18 cellular contexts compared by ENCODE assay signal in genomic region chr5:132662004-132662401, GRCh38. TPM values are rescaled to one million over a fixed set of nuclear protein-coding genes. Genes with fewer than 3 reads are reported as not detected.
DNase-seq lines count a peak whose midpoint lies in the region; ATAC-seq, FAIRE-seq and TF ChIP-seq lines count a peak whose summit lies in the region.
"Had no signal": no experiment of that assay in that cellular context is flagged by ENCODE, and none has a peak within 500 bp of the region (broad histone marks: within the 10 kb centered on the region; RNA-seq: fewer than 3 reads in every experiment).

No MANE protein-coding gene starts in this region.

- DNase-seq in activated CD8-positive, alpha-beta memory T cell treated with anti-CD3 and anti-CD28 coated beads, Interleukin-2, amount 10 ng/mL, durations not matched to agents 7 days and 5 days = no peak
- no peak for DNase-seq in activated CD8-positive, alpha-beta memory T cell treated with anti-CD3 and anti-CD28 coated beads, Interleukin-2, amount 50 U/mL, for 4 hours
- no peak for DNase-seq in GM12891 (ENCODE audit: insufficient read length, low spot score)
- DNase-seq in activated T-helper 1 cell treated with anti-CD3 and anti-CD28 coated beads, Interleukin-12 subunit alpha, Interleukin-12 subunit beta, Interleukin-2, Interleukin-4 antibody, amounts not matched to agents 30 ng/mL and 10 ng/mL and 1 ng/mL, durations not matched to agents 14 hours and 24 hours and 36 hours (ENCODE audit: low spot score) = no peak
- no peak for DNase-seq in stimulated activated effector memory CD8-positive, alpha-beta T cell treated with anti-CD3 and anti-CD28 coated beads, Interleukin-12 subunit alpha, Interleukin-12 subunit beta, amount 100 ng/mL, for 72 hours (ENCODE audit: low spot score in 2 of 2)
- no peak for DNase-seq in HCEC 1CT
- DNase-seq in NCI-H1417 (lab: John Stamatoyannopoulos, UW) = no peak
- DNase-seq: CD4-positive, alpha-beta T cell; DMS79 treated with DMSO at 0.1 percent for 48 hours; H7; NCI-H1092; NCI-H1694; NCI-H446 treated with DMSO at 0.1 percent for 48 hours; NCI-H82 had no signal

- no peaks in the 10 kb centered on the region for H3K9me3 Mint-ChIP-seq in activated CD8-positive, alpha-beta memory T cell treated with anti-CD3 and anti-CD28 coated beads, Interleukin-2, amount 10 ng/mL, durations not matched to agents 7 days and 5 days (ENCODE audit: low read depth)
- no peaks in the 10 kb centered on the region for H3K9me3 Mint-ChIP-seq in activated T-helper 1 cell treated with anti-CD3 and anti-CD28 coated beads, Interleukin-12 subunit alpha, Interleukin-12 subunit beta, Interleukin-2, Interleukin-4 antibody, amounts not matched to agents 30 ng/mL and 10 ng/mL and 1 ng/mL, durations not matched to agents 14 hours and 24 hours and 36 hours
- H3K9me3 Mint-ChIP-seq in stimulated activated effector memory CD8-positive, alpha-beta T cell treated with anti-CD3 and anti-CD28 coated beads, Interleukin-12 subunit alpha, Interleukin-12 subunit beta, amount 100 ng/mL, for 72 hours = no peaks in the 10 kb centered on the region
- H3K9me3 Mint-ChIP-seq: CD4-positive, alpha-beta T cell had no signal

- H3K27ac Mint-ChIP-seq in activated CD8-positive, alpha-beta memory T cell treated with anti-CD3 and anti-CD28 coated beads, Interleukin-2, amount 10 ng/mL, durations not matched to agents 7 days and 5 days = peak overlapping the region; percentile 60
- H3K27ac Mint-ChIP-seq in activated T-helper 1 cell treated with anti-CD3 and anti-CD28 coated beads, Interleukin-12 subunit alpha, Interleukin-12 subunit beta, Interleukin-2, Interleukin-4 antibody, amounts not matched to agents 30 ng/mL and 10 ng/mL and 1 ng/mL, durations not matched to agents 14 hours and 24 hours and 36 hours = peak overlapping the region; percentile 80
- peak overlapping the region; percentile 92 for H3K27ac Mint-ChIP-seq in stimulated activated effector memory CD8-positive, alpha-beta T cell treated with anti-CD3 and anti-CD28 coated beads, Interleukin-12 subunit alpha, Interleukin-12 subunit beta, amount 100 ng/mL, for 72 hours
- H3K27ac Mint-ChIP-seq: CD4-positive, alpha-beta T cell had no signal

- ATAC-seq in activated CD8-positive, alpha-beta memory T cell treated with anti-CD3 and anti-CD28 coated beads, Interleukin-2, amount 10 ng/mL, durations not matched to agents 7 days and 5 days = no peak
- ATAC-seq in stimulated activated effector memory CD8-positive, alpha-beta T cell treated with anti-CD3 and anti-CD28 coated beads, Interleukin-12 subunit alpha, Interleukin-12 subunit beta, amount 100 ng/mL, for 72 hours = no peak
- no peak for ATAC-seq in GM19324 (IDR thresholded peaks at IDR 0.05; ENCODE audit: low FRiP score, unreplicated experiment)
- ATAC-seq: Right ventricle myocardium inferior had no signal

- no peaks in the 10 kb centered on the region for H3K27me3 Mint-ChIP-seq in activated CD8-positive, alpha-beta memory T cell treated with anti-CD3 and anti-CD28 coated beads, Interleukin-2, amount 10 ng/mL, durations not matched to agents 7 days and 5 days
- H3K27me3 Mint-ChIP-seq in activated T-helper 1 cell treated with anti-CD3 and anti-CD28 coated beads, Interleukin-12 subunit alpha, Interleukin-12 subunit beta, Interleukin-2, Interleukin-4 antibody, amounts not matched to agents 30 ng/mL and 10 ng/mL and 1 ng/mL, durations not matched to agents 14 hours and 24 hours and 36 hours (ENCODE audit: insufficient read depth) = peaks cover 2% of the 10 kb centered on the region

- peaks cover 66% of the 10 kb centered on the region for H3K4me1 Mint-ChIP-seq in activated CD8-positive, alpha-beta memory T cell treated with anti-CD3 and anti-CD28 coated beads, Interleukin-2, amount 10 ng/mL, durations not matched to agents 7 days and 5 days
- H3K4me1 Mint-ChIP-seq in activated T-helper 1 cell treated with anti-CD3 and anti-CD28 coated beads, Interleukin-12 subunit alpha, Interleukin-12 subunit beta, Interleukin-2, Interleukin-4 antibody, amounts not matched to agents 30 ng/mL and 10 ng/mL and 1 ng/mL, durations not matched to agents 14 hours and 24 hours and 36 hours (ENCODE audit: low read depth) = peaks cover 89% of the 10 kb centered on the region
- peaks cover 86% of the 10 kb centered on the region for H3K4me1 Mint-ChIP-seq in stimulated activated effector memory CD8-positive, alpha-beta T cell treated with anti-CD3 and anti-CD28 coated beads, Interleukin-12 subunit alpha, Interleukin-12 subunit beta, amount 100 ng/mL, for 72 hours

- no peak overlapping the region for H3K4me3 Mint-ChIP-seq in activated CD8-positive, alpha-beta memory T cell treated with anti-CD3 and anti-CD28 coated beads, Interleukin-2, amount 10 ng/mL, durations not matched to agents 7 days and 5 days
- H3K4me3 Mint-ChIP-seq in activated T-helper 1 cell treated with anti-CD3 and anti-CD28 coated beads, Interleukin-12 subunit alpha, Interleukin-12 subunit beta, Interleukin-2, Interleukin-4 antibody, amounts not matched to agents 30 ng/mL and 10 ng/mL and 1 ng/mL, durations not matched to agents 14 hours and 24 hours and 36 hours = no peak overlapping the region
- no peak overlapping the region for H3K4me3 Mint-ChIP-seq in stimulated activated effector memory CD8-positive, alpha-beta T cell treated with anti-CD3 and anti-CD28 coated beads, Interleukin-12 subunit alpha, Interleukin-12 subunit beta, amount 100 ng/mL, for 72 hours
- H3K4me3 Mint-ChIP-seq: CD4-positive, alpha-beta T cell had no signal

- H3K36me3 Mint-ChIP-seq in activated CD8-positive, alpha-beta memory T cell treated with anti-CD3 and anti-CD28 coated beads, Interleukin-2, amount 10 ng/mL, durations not matched to agents 7 days and 5 days = no peaks in the 10 kb centered on the region
- peaks cover 3% of the 10 kb centered on the region for H3K36me3 Mint-ChIP-seq in activated T-helper 1 cell treated with anti-CD3 and anti-CD28 coated beads, Interleukin-12 subunit alpha, Interleukin-12 subunit beta, Interleukin-2, Interleukin-4 antibody, amounts not matched to agents 30 ng/mL and 10 ng/mL and 1 ng/mL, durations not matched to agents 14 hours and 24 hours and 36 hours (ENCODE audit: low read depth)
- H3K36me3 Mint-ChIP-seq in stimulated activated effector memory CD8-positive, alpha-beta T cell treated with anti-CD3 and anti-CD28 coated beads, Interleukin-12 subunit alpha, Interleukin-12 subunit beta, amount 100 ng/mL, for 72 hours = peaks cover 29% of the 10 kb centered on the region

- CTCF ChIA-PET in activated CD8-positive, alpha-beta memory T cell treated with anti-CD3 and anti-CD28 coated beads, Interleukin-2, amount 10 ng/mL, durations not matched to agents 7 days and 5 days (lab: Charles Lee) = interaction anchor here (0.7 to 4.2 kb wide), 4 partner anchors 13 to 158 kb away, joined by 3 to 15 read pairs (median 4); no protein-coding TSS in a partner anchor

- peak; percentile 23 for FAIRE-seq in GM12891 (lab: Jason Lieb, UNC)
- FAIRE-seq: A549, G401.6 had no signal

- no peak for TF ChIP-seq POLR2A in GM12891 (IDR thresholded peaks at IDR 0.05; ENCODE audit: low read depth, low read length)

- intact Hi-C loops in activated T-helper 1 cell treated with anti-CD3 and anti-CD28 coated beads, Interleukin-12 subunit alpha, Interleukin-12 subunit beta, Interleukin-2, Interleukin-4 antibody, amounts not matched to agents 30 ng/mL and 10 ng/mL and 1 ng/mL, durations not matched to agents 14 hours and 24 hours and 36 hours (cut with micrococcal nuclease) = loop anchor here (2.0 to 5.0 kb wide), 3 partner anchors 53 to 560 kb away; no protein-coding TSS in a partner anchor

TF ChIP-seq in GM12891, 5 proteins besides CTCF, POLR2A, EP300 and RAD21:
- TF ChIP-seq PAX5 (IDR thresholded peaks at IDR 0.05; ENCODE audit: insufficient read depth, low read length, severe bottlenecking) (no peak), POLR2AphosphoS5 (IDR thresholded peaks at IDR 0.05; ENCODE audit: low read depth, low read length) (no peak), POU2F2 (IDR thresholded peaks at IDR 0.05; ENCODE audit: low read depth, low read length) (no peak), SPI1 (IDR thresholded peaks at IDR 0.05; ENCODE audit: low read depth, low read length) (no peak), TAF1 (IDR thresholded peaks at IDR 0.05; ENCODE audit: low read depth, low read length) (no peak)
TF ChIP-seq in GM12891: peak in this region for 0.

RNA-seq across cellular contexts. Expression of gene IL13, which starts 4.0 kb away (rescaled TPM):
- 100 to 1,000 TPM in 1 of 2 experiments, 1 to 10 TPM in 1; 4.8 to 119 TPM for total RNA-seq in activated CD8-positive, alpha-beta memory T cell treated with anti-CD3 and anti-CD28 coated beads, Interleukin-2, amount 10 ng/mL, durations not matched to agents 7 days and 5 days
- 1.6 TPM for polyA plus RNA-seq in GM12891 (2012; ENCODE audit: low read depth, missing spikeins)
- 294 and 308 TPM in 2 replicates for total RNA-seq in activated T-helper 1 cell treated with anti-CD3 and anti-CD28 coated beads, Interleukin-12 subunit alpha, Interleukin-12 subunit beta, Interleukin-2, Interleukin-4 antibody, amounts not matched to agents 30 ng/mL and 10 ng/mL and 1 ng/mL, durations not matched to agents 14 hours and 24 hours and 36 hours
- total RNA-seq: H7, Right ventricle myocardium inferior had no signal

RNA-seq across cellular contexts. Expression of gene IL4, which starts 11.8 kb away (rescaled TPM):
- 1 to 10 TPM in 1 of 2 experiments, under 1 TPM in 1; 0.53 to 2.5 TPM for total RNA-seq in activated CD8-positive, alpha-beta memory T cell treated with anti-CD3 and anti-CD28 coated beads, Interleukin-2, amount 10 ng/mL, durations not matched to agents 7 days and 5 days
- 1.9 TPM for polyA plus RNA-seq in GM12891 (2012; ENCODE audit: low read depth, missing spikeins)
- 56.9 and 57.1 TPM in 2 replicates for total RNA-seq in activated T-helper 1 cell treated with anti-CD3 and anti-CD28 coated beads, Interleukin-12 subunit alpha, Interleukin-12 subunit beta, Interleukin-2, Interleukin-4 antibody, amounts not matched to agents 30 ng/mL and 10 ng/mL and 1 ng/mL, durations not matched to agents 14 hours and 24 hours and 36 hours
- total RNA-seq: CD4-positive, alpha-beta T cell; H7; Right ventricle myocardium inferior had no signal
- polyA plus RNA-seq: A549 had no signal

Comparison
In these comparisons a context has a peak if more than half of its experiments do, and no peak if none do; other contexts are left out.
1. RNA of gene IL4, which starts 11.8 kb away (total RNA-seq): 56.9 to 57.1 TPM in activated T-helper 1 cell treated with anti-CD3 and anti-CD28 coated beads, Interleukin-12 subunit alpha, Interleukin-12 subunit beta, Interleukin-2, Interleukin-4 antibody, amounts not matched to agents 30 ng/mL and 10 ng/mL and 1 ng/mL, durations not matched to agents 14 hours and 24 hours and 36 hours; 0.53 to 2.5 TPM in activated CD8-positive, alpha-beta memory T cell treated with anti-CD3 and anti-CD28 coated beads, Interleukin-2, amount 10 ng/mL, durations not matched to agents 7 days and 5 days; every median in the first group is over 10 times any median in the second.
2. Peak in every context shown above with its lines, with median percentiles within 50 percentile points of each other: H3K27ac Mint-ChIP-seq.